ENCODE assay signal across 8 cellular contexts in genomic region chr16:55711959-55712876, GRCh38. TPM values are rescaled to one million over a fixed set of nuclear protein-coding genes. Genes with fewer than 3 reads are reported as not detected.
DNase-seq lines count a peak whose midpoint lies in the region; ATAC-seq and TF ChIP-seq lines count a peak whose summit lies in the region.

No MANE protein-coding gene starts in this region.

- no peaks in the 10 kb centered on the region for H3K4me1 Mint-ChIP-seq in activated CD4-positive, alpha-beta T cell treated with anti-CD3 and anti-CD28 coated beads, Interleukin-2, amount 10 ng/mL, durations not matched to agents 24 days and 14 days

- no peaks in the 10 kb centered on the region for H3K36me3 Mint-ChIP-seq in activated CD4-positive, alpha-beta T cell treated with anti-CD3 and anti-CD28 coated beads, Interleukin-2, amount 10 ng/mL, durations not matched to agents 24 days and 14 days (ENCODE audit: low read depth)

- no peaks in the 10 kb centered on the region for H3K9me3 Mint-ChIP-seq in activated CD4-positive, alpha-beta T cell treated with anti-CD3 and anti-CD28 coated beads, Interleukin-2, amount 10 ng/mL, durations not matched to agents 24 days and 14 days

- intact Hi-C loops in activated CD4-positive, alpha-beta T cell treated with anti-CD3 and anti-CD28 coated beads, Interleukin-2, amount 10 ng/mL, durations not matched to agents 24 days and 14 days (cut with micrococcal nuclease), result loop anchor here (1.0 to 5.0 kb wide), 2 partner anchors 130 to 605 kb away; no protein-coding TSS in a partner anchor
- intact Hi-C loops in posterior vena cava (cut with DNase I), result loop anchor here (5.0 kb wide), 1 partner anchor 130 kb away; no protein-coding TSS in a partner anchor

- ATAC-seq in HG02884 (IDR thresholded peaks at IDR 0.05; ENCODE audit: unreplicated experiment), result peak; percentile 73

- no peak overlapping the region for H3K4me3 Mint-ChIP-seq in activated CD4-positive, alpha-beta T cell treated with anti-CD3 and anti-CD28 coated beads, Interleukin-2, amount 10 ng/mL, durations not matched to agents 24 days and 14 days

- H3K27me3 Mint-ChIP-seq in activated CD4-positive, alpha-beta T cell treated with anti-CD3 and anti-CD28 coated beads, Interleukin-2, amount 10 ng/mL, durations not matched to agents 24 days and 14 days, result peaks cover 8% of the 10 kb centered on the region

- TF ChIP-seq CTCF in GM12874 (IDR thresholded peaks at IDR 0.05; ENCODE audit: insufficient read depth, low read depth, low read length), result peak; percentile 54; the same call in 1 of the 2 replicates

- no peak overlapping the region for H3K27ac Mint-ChIP-seq in activated CD4-positive, alpha-beta T cell treated with anti-CD3 and anti-CD28 coated beads, Interleukin-2, amount 10 ng/mL, durations not matched to agents 24 days and 14 days

- DNase-seq in NCI-H446 treated with DMSO at 0.1 percent for 48 hours (lab: John Stamatoyannopoulos, UW) (peak; percentile 7), dermis microvascular lymphatic vessel endothelial cell (ENCODE audit: low read depth in 2 of 2) (peak; percentile 21 to 63), lung microvascular endothelial cell (ENCODE audit: low read depth in 2 of 2) (peak; percentile 60 to 70), posterior vena cava (ENCODE audit: low spot score) (no peak)
- peak; percentile 86 for DNase-seq in activated CD4-positive, alpha-beta T cell treated with anti-CD3 and anti-CD28 coated beads, Interleukin-2, amount 10 ng/mL, durations not matched to agents 24 days and 14 days
- peak; percentile 18 to 21 for DNase-seq in stimulated activated CD8-positive, alpha-beta memory T cell treated with anti-CD3 and anti-CD28 coated beads, Interleukin-4, amount 100 ng/mL, for 1 hour (ENCODE audit: low read depth in 2 of 2, low spot score in 1 of 2)

RNA-seq across cellular contexts. Expression of gene SLC6A2, which starts 56.4 kb away (rescaled TPM):
- total RNA-seq in activated CD4-positive, alpha-beta T cell treated with anti-CD3 and anti-CD28 coated beads, Interleukin-2, amount 10 ng/mL, durations not matched to agents 24 days and 14 days, result not detected in 2 replicates
- under 0.01 TPM in 1 of 2 replicates, not detected in the other for total RNA-seq in dermis microvascular lymphatic vessel endothelial cell
- total RNA-seq in lung microvascular endothelial cell, result not detected in 2 replicates
- total RNA-seq in posterior vena cava, result under 1 TPM in 1 of 2 donors, not detected in 1; 0.23 TPM
